Comparison of ENCODE assay signal across 1 cellular context in the genomic region with DNA sequence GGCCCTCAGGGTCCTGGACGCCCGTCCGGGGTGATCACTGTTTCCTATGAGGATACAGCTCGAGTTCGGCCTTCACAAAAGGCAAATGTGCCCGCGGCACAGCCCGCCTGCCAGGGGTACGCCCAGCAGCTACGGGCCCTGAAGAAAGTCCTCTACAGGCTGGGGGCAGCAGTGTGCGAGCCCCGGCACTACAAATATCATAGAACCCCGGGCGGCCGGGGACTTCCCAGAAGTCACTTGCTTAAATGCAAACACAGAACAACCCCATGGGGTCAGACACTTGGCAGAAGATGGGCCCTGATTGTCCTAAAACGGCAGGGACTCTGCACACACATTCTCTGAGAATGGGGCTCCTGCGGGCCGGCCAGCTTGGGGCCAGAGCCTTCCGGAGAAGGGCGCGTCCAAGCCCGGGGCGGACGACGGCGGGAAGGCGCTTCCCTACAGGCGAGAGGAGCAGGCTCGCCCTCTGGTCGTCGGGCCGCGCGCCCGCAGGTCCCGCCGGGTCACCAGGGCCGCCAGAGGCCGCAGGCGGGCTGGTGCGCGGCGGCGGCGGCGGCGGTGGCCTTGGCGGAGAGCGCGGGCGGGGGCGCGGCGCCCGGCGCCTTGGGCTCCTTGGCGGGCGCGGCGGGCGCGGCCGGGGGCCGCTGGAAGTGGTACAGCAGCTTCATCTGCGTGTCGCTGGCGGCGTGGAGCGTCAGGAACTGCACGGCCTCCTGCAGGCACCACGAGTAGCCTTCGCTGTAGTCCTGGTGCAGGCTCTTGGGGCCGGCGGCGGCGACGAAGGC.
TF ChIP-seq lines count a peak whose summit lies in the region.

No MANE protein-coding gene starts in this region.

TF ChIP-seq in K562, 482 proteins besides CTCF, POLR2A, EP300 and RAD21 (continued from another document and continues in another):
- no peak for TF ChIP-seq RFX7 (CRISPR knock-in tag; IDR thresholded peaks at IDR 0.05)
- no peak for TF ChIP-seq SMARCB1 (IDR thresholded peaks at IDR 0.05; ENCODE audit: insufficient read length, low read depth)
- TF ChIP-seq SRSF7 (optimal IDR thresholded peaks at IDR 0.05; ENCODE audit: low read depth, low read length): no peak
- no peak for TF ChIP-seq NBN (IDR thresholded peaks at IDR 0.05; ENCODE audit: low read depth)
- no peak for TF ChIP-seq LCOR (CRISPR knock-in tag; IDR thresholded peaks at IDR 0.05)
- TF ChIP-seq ZNF436 (CRISPR knock-in tag; IDR thresholded peaks at IDR 0.05): no peak
- no peak for TF ChIP-seq NCOA6 (IDR thresholded peaks at IDR 0.05)
- TF ChIP-seq, protein P1, sequence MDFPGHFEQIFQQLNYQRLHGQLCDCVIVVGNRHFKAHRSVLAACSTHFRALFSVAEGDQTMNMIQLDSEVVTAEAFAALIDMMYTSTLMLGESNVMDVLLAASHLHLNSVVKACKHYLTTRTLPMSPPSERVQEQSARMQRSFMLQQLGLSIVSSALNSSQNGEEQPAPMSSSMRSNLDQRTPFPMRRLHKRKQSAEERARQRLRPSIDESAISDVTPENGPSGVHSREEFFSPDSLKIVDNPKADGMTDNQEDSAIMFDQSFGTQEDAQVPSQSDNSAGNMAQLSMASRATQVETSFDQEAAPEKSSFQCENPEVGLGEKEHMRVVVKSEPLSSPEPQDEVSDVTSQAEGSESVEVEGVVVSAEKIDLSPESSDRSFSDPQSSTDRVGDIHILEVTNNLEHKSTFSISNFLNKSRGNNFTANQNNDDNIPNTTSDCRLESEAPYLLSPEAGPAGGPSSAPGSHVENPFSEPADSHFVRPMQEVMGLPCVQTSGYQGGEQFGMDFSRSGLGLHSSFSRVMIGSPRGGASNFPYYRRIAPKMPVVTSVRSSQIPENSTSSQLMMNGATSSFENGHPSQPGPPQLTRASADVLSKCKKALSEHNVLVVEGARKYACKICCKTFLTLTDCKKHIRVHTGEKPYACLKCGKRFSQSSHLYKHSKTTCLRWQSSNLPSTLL (IDR thresholded peaks at IDR 0.05): no peak
- TF ChIP-seq NCOA4 (IDR thresholded peaks at IDR 0.05; ENCODE audit: partially characterized antibody): no peak
- TF ChIP-seq HDAC8 (tag; IDR thresholded peaks at IDR 0.05): no peak
- TF ChIP-seq ILF3 (IDR thresholded peaks at IDR 0.05; ENCODE audit: borderline replicate concordance): no peak
- no peak for TF ChIP-seq COPS2 (conservative IDR thresholded peaks at IDR 0.05)
- TF ChIP-seq, protein P2, sequence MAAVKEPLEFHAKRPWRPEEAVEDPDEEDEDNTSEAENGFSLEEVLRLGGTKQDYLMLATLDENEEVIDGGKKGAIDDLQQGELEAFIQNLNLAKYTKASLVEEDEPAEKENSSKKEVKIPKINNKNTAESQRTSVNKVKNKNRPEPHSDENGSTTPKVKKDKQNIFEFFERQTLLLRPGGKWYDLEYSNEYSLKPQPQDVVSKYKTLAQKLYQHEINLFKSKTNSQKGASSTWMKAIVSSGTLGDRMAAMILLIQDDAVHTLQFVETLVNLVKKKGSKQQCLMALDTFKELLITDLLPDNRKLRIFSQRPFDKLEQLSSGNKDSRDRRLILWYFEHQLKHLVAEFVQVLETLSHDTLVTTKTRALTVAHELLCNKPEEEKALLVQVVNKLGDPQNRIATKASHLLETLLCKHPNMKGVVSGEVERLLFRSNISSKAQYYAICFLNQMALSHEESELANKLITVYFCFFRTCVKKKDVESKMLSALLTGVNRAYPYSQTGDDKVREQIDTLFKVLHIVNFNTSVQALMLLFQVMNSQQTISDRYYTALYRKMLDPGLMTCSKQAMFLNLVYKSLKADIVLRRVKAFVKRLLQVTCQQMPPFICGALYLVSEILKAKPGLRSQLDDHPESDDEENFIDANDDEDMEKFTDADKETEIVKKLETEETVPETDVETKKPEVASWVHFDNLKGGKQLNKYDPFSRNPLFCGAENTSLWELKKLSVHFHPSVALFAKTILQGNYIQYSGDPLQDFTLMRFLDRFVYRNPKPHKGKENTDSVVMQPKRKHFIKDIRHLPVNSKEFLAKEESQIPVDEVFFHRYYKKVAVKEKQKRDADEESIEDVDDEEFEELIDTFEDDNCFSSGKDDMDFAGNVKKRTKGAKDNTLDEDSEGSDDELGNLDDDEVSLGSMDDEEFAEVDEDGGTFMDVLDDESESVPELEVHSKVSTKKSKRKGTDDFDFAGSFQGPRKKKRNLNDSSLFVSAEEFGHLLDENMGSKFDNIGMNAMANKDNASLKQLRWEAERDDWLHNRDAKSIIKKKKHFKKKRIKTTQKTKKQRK (IDR thresholded peaks at IDR 0.05; ENCODE audit: borderline replicate concordance, low read depth, low read length): no peak
- no peak for TF ChIP-seq KDM4B (IDR thresholded peaks at IDR 0.05; ENCODE audit: borderline replicate concordance in 2 of 2, low read depth in 1 of 2)
- TF ChIP-seq, protein P3, sequence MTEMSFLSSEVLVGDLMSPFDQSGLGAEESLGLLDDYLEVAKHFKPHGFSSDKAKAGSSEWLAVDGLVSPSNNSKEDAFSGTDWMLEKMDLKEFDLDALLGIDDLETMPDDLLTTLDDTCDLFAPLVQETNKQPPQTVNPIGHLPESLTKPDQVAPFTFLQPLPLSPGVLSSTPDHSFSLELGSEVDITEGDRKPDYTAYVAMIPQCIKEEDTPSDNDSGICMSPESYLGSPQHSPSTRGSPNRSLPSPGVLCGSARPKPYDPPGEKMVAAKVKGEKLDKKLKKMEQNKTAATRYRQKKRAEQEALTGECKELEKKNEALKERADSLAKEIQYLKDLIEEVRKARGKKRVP (CRISPR knock-in tag; IDR thresholded peaks at IDR 0.05): no peak
- TF ChIP-seq RBM34 (IDR thresholded peaks at IDR 0.05; ENCODE audit: borderline replicate concordance, insufficient read depth, low read length): no peak
- TF ChIP-seq PHF8 (IDR thresholded peaks at IDR 0.05; ENCODE audit: borderline replicate concordance, low read length): peak; percentile 27; the same call in 1 of the 2 replicates
- no peak for TF ChIP-seq TAF1 (IDR thresholded peaks at IDR 0.05; ENCODE audit: control insufficient read depth, extremely low read depth, insufficient read depth, low read length, severe bottlenecking)
- TF ChIP-seq, protein P4, sequence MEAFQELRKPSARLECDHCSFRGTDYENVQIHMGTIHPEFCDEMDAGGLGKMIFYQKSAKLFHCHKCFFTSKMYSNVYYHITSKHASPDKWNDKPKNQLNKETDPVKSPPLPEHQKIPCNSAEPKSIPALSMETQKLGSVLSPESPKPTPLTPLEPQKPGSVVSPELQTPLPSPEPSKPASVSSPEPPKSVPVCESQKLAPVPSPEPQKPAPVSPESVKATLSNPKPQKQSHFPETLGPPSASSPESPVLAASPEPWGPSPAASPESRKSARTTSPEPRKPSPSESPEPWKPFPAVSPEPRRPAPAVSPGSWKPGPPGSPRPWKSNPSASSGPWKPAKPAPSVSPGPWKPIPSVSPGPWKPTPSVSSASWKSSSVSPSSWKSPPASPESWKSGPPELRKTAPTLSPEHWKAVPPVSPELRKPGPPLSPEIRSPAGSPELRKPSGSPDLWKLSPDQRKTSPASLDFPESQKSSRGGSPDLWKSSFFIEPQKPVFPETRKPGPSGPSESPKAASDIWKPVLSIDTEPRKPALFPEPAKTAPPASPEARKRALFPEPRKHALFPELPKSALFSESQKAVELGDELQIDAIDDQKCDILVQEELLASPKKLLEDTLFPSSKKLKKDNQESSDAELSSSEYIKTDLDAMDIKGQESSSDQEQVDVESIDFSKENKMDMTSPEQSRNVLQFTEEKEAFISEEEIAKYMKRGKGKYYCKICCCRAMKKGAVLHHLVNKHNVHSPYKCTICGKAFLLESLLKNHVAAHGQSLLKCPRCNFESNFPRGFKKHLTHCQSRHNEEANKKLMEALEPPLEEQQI (IDR thresholded peaks at IDR 0.05): no peak
- TF ChIP-seq, protein P5, sequence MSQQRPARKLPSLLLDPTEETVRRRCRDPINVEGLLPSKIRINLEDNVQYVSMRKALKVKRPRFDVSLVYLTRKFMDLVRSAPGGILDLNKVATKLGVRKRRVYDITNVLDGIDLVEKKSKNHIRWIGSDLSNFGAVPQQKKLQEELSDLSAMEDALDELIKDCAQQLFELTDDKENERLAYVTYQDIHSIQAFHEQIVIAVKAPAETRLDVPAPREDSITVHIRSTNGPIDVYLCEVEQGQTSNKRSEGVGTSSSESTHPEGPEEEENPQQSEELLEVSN (IDR thresholded peaks at IDR 0.05; ENCODE audit: borderline replicate concordance in 1 of 2, extremely low read depth in 1 of 2, insufficient read depth in 1 of 2, insufficient read length in 1 of 2, low read depth in 1 of 2, low read length in 1 of 2, poor library complexity in 1 of 2, severe bottlenecking in 1 of 2): peak in 1 of 2 experiments; percentile 71
- no peak for TF ChIP-seq MAZ (CRISPR knock-in tag; conservative IDR thresholded peaks at IDR 0.05 in 1 of 2, IDR thresholded peaks at IDR 0.05 in 1 of 2)
- TF ChIP-seq MTA1 (IDR thresholded peaks at IDR 0.05; ENCODE audit: borderline replicate concordance): no peak
- no peak for TF ChIP-seq NFATC3 (IDR thresholded peaks at IDR 0.05)
- TF ChIP-seq, protein P6, sequence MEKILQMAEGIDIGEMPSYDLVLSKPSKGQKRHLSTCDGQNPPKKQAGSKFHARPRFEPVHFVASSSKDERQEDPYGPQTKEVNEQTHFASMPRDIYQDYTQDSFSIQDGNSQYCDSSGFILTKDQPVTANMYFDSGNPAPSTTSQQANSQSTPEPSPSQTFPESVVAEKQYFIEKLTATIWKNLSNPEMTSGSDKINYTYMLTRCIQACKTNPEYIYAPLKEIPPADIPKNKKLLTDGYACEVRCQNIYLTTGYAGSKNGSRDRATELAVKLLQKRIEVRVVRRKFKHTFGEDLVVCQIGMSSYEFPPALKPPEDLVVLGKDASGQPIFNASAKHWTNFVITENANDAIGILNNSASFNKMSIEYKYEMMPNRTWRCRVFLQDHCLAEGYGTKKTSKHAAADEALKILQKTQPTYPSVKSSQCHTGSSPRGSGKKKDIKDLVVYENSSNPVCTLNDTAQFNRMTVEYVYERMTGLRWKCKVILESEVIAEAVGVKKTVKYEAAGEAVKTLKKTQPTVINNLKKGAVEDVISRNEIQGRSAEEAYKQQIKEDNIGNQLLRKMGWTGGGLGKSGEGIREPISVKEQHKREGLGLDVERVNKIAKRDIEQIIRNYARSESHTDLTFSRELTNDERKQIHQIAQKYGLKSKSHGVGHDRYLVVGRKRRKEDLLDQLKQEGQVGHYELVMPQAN (IDR thresholded peaks at IDR 0.05; ENCODE audit: borderline replicate concordance): no peak
- no peak for TF ChIP-seq DMBX1 (CRISPR knock-in tag; IDR thresholded peaks at IDR 0.05; ENCODE audit: borderline replicate concordance)
- TF ChIP-seq KLF10 (CRISPR knock-in tag; IDR thresholded peaks at IDR 0.05): no peak
- no peak for TF ChIP-seq KAT7 (CRISPR knock-in tag; IDR thresholded peaks at IDR 0.05; ENCODE audit: borderline replicate concordance)
- peak; percentile 8 for TF ChIP-seq FIP1L1 (IDR thresholded peaks at IDR 0.05; ENCODE audit: low read depth, low read length, poor library complexity, severe bottlenecking)
- TF ChIP-seq SREBF1 (IDR thresholded peaks at IDR 0.05; ENCODE audit: borderline replicate concordance, low read depth, low read length): no peak
- no peak for TF ChIP-seq ZNF507 (tag; conservative IDR thresholded peaks at IDR 0.05)
- no peak for TF ChIP-seq CBFA2T2 (conservative IDR thresholded peaks at IDR 0.05)
- TF ChIP-seq ZNF77 (CRISPR knock-in tag; IDR thresholded peaks at IDR 0.05): no peak
- no peak for TF ChIP-seq ZNF143 (CRISPR knock-in tag; IDR thresholded peaks at IDR 0.05)
- TF ChIP-seq TRIM24 (IDR thresholded peaks at IDR 0.05): no peak
- TF ChIP-seq, protein P7, sequence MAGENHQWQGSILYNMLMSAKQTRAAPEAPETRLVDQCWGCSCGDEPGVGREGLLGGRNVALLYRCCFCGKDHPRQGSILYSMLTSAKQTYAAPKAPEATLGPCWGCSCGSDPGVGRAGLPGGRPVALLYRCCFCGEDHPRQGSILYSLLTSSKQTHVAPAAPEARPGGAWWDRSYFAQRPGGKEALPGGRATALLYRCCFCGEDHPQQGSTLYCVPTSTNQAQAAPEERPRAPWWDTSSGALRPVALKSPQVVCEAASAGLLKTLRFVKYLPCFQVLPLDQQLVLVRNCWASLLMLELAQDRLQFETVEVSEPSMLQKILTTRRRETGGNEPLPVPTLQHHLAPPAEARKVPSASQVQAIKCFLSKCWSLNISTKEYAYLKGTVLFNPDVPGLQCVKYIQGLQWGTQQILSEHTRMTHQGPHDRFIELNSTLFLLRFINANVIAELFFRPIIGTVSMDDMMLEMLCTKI (IDR thresholded peaks at IDR 0.05; ENCODE audit: partially characterized antibody): no peak
- no peak for TF ChIP-seq SPI1 (IDR thresholded peaks at IDR 0.05; ENCODE audit: borderline replicate concordance, low read depth, low read length)
- TF ChIP-seq CREB1 (IDR thresholded peaks at IDR 0.05): no peak
- no peak for TF ChIP-seq CREB1 (CRISPR knock-in tag; IDR thresholded peaks at IDR 0.05)
- no peak for TF ChIP-seq ZNF384 (IDR thresholded peaks at IDR 0.05; ENCODE audit: low read depth, low read length)
- no peak for TF ChIP-seq TAF15 (IDR thresholded peaks at IDR 0.05; ENCODE audit: low read depth, low read length)
- no peak for TF ChIP-seq NONO (IDR thresholded peaks at IDR 0.05; ENCODE audit: low read depth in 2 of 2, low read length in 1 of 2)
- no peak for TF ChIP-seq PCBP2 (IDR thresholded peaks at IDR 0.05; ENCODE audit: low read depth, low read length, poor library complexity, severe bottlenecking)
- no peak for TF ChIP-seq ADNP (tag; IDR thresholded peaks at IDR 0.05)
- no peak for TF ChIP-seq PYGO2 (tag; IDR thresholded peaks at IDR 0.05)
- TF ChIP-seq OTX1 (CRISPR knock-in tag; IDR thresholded peaks at IDR 0.05): no peak
- no peak for TF ChIP-seq ZNF165 (CRISPR knock-in tag; IDR thresholded peaks at IDR 0.05; ENCODE audit: borderline replicate concordance)
- TF ChIP-seq ZNF431 (CRISPR knock-in tag; IDR thresholded peaks at IDR 0.05): no peak
- TF ChIP-seq MBD2 (IDR thresholded peaks at IDR 0.05; ENCODE audit: borderline replicate concordance, low read depth): no peak
- no peak for TF ChIP-seq POLR2AphosphoS2 (IDR thresholded peaks at IDR 0.05; ENCODE audit: low read length)
- TF ChIP-seq, protein P8, sequence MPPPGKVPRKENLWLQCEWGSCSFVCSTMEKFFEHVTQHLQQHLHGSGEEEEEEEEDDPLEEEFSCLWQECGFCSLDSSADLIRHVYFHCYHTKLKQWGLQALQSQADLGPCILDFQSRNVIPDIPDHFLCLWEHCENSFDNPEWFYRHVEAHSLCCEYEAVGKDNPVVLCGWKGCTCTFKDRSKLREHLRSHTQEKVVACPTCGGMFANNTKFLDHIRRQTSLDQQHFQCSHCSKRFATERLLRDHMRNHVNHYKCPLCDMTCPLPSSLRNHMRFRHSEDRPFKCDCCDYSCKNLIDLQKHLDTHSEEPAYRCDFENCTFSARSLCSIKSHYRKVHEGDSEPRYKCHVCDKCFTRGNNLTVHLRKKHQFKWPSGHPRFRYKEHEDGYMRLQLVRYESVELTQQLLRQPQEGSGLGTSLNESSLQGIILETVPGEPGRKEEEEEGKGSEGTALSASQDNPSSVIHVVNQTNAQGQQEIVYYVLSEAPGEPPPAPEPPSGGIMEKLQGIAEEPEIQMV (tag; conservative IDR thresholded peaks at IDR 0.05; ENCODE audit: low read depth): no peak
- TF ChIP-seq NCOR1 (IDR thresholded peaks at IDR 0.05): no peak
- TF ChIP-seq ZNF175 (CRISPR knock-in tag; IDR thresholded peaks at IDR 0.05; ENCODE audit: low read depth): no peak
- no peak for TF ChIP-seq FOS (IDR thresholded peaks at IDR 0.05; ENCODE audit: extremely low read depth, insufficient read length)
